In the genomic region with DNA sequence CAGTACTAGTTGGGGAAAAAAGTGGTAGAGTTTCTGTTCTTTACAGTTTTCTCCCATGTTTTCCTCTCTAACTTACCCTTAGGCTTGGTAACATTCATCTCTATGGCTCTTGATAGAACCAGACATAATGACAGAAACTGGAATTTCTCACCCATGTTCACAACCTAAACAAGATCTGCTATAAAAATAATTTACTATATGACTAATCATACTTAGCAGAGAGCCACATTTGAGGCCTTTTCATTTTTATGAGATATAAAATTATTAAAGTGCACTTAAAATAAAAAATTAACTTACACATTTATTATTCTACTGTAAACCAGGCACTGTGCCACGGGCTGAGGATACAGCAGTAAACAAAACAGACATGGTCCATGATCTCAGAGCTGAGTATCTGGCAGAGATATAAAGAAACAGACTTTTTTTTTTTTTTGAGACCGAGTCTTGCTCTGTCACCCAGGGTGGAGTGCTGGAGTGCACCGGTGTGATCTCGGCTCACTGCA, we compare ENCODE assay signal across 13 cellular contexts.
A peak's percentile ranks its signal among the peaks of the same experiment; 100 is the strongest.
DNase-seq lines count a peak whose midpoint lies in the region; ATAC-seq and TF ChIP-seq lines count a peak whose summit lies in the region.
"Had no signal": no experiment of that assay in that cellular context is flagged by ENCODE, and none has a peak within 500 bp of the region (broad histone marks: within the 10 kb centered on the region; RNA-seq: fewer than 3 reads in every experiment).

No MANE protein-coding gene starts in this region.

- ATAC-seq in CD8-positive, alpha-beta T cell: no peak
- ATAC-seq: natural killer cell, T-cell had no signal

- H3K4me3 Mint-ChIP-seq in osteocyte (ENCODE audit: unreplicated experiment): no peak overlapping the region
- no peak overlapping the region for H3K4me3 Mint-ChIP-seq in CD8-positive, alpha-beta T cell
- H3K4me3 Mint-ChIP-seq: activated naive CD4-positive, alpha-beta T cell treated with anti-CD3 and anti-CD28 coated beads for 36 hours; natural killer cell; T-cell had no signal

- POLR2A ChIA-PET in CD8-positive, alpha-beta T cell (lab: Charles Lee): no interaction called here

- no peak overlapping the region for H3K4me3 ChIP-seq in fibroblast of lung (replicated peaks in 1 of 4; ENCODE audit: control extremely low read depth in 1 of 4, insufficient read depth in 1 of 4, low read depth in 3 of 4, low read length in 4 of 4)
- no peak overlapping the region for H3K4me3 ChIP-seq in CD8-positive, alpha-beta T cell (ENCODE audit: low read depth, low read length)
- H3K4me3 ChIP-seq: esophagus squamous epithelium had no signal

- intact Hi-C loops in CD8-positive, alpha-beta T cell (cut with DNase I, micrococcal nuclease): no loop called here

- TF ChIP-seq CTCF in fibroblast of lung (conservative IDR thresholded peaks at IDR 0.05 in 1 of 2, IDR thresholded peaks at IDR 0.05 in 1 of 2; ENCODE audit: low read depth in 1 of 2, low read length in 2 of 2): no peak
- no peak for TF ChIP-seq CTCF in osteocyte (IDR thresholded peaks at IDR 0.05)
- TF ChIP-seq CTCF in CD8-positive, alpha-beta T cell (IDR thresholded peaks at IDR 0.05): no peak

- H3K4me2 ChIP-seq in fibroblast of lung (ENCODE audit: extremely low read depth, insufficient read depth, low read length): peak overlapping the region; percentile 37

- H3K36me3 Mint-ChIP-seq in osteocyte (ENCODE audit: unreplicated experiment): no peaks in the 10 kb centered on the region
- no peaks in the 10 kb centered on the region for H3K36me3 Mint-ChIP-seq in CD8-positive, alpha-beta T cell
- H3K36me3 Mint-ChIP-seq: natural killer cell, T-cell had no signal

- no peaks in the 10 kb centered on the region for H4K20me1 ChIP-seq in fibroblast of lung (ENCODE audit: control insufficient read depth, extremely low read depth, insufficient read depth, low read length)

- H3K9ac ChIP-seq in fibroblast of lung (ENCODE audit: insufficient read depth, low read length): no peak overlapping the region

- no peaks in the 10 kb centered on the region for H3K9me3 Mint-ChIP-seq in osteocyte (ENCODE audit: unreplicated experiment)
- H3K9me3 Mint-ChIP-seq in CD8-positive, alpha-beta T cell: no peaks in the 10 kb centered on the region
- H3K9me3 Mint-ChIP-seq: activated naive CD4-positive, alpha-beta T cell treated with anti-CD3 and anti-CD28 coated beads for 36 hours; natural killer cell; T-cell had no signal

- peak overlapping the region; percentile 29 for H3K27ac Mint-ChIP-seq in osteocyte (ENCODE audit: unreplicated experiment)
- H3K27ac Mint-ChIP-seq in CD8-positive, alpha-beta T cell: no peak overlapping the region
- H3K27ac Mint-ChIP-seq: activated naive CD4-positive, alpha-beta T cell treated with anti-CD3 and anti-CD28 coated beads for 36 hours; natural killer cell; T-cell had no signal

- no peak overlapping the region for H3K27ac ChIP-seq in fibroblast of lung (ENCODE audit: insufficient read depth, low read length)
- H3K27ac ChIP-seq in CD8-positive, alpha-beta T cell (ENCODE audit: low read depth, low read length): no peak overlapping the region

- no peaks in the 10 kb centered on the region for H3K36me3 ChIP-seq in fibroblast of lung (ENCODE audit: control insufficient read depth, insufficient read depth, low read length)
- no peaks in the 10 kb centered on the region for H3K36me3 ChIP-seq in CD8-positive, alpha-beta T cell (ENCODE audit: insufficient read depth, low read length)
- H3K36me3 ChIP-seq: esophagus squamous epithelium had no signal

- DNase-seq in GM04504 (ENCODE audit: low read depth) (peak; percentile 32), SK-N-DZ (ENCODE audit: low spot score) (peak; percentile 35), fibroblast of lung (ENCODE audit: low read depth in 2 of 2) (peak; percentile 14 to 62), osteocyte (ENCODE audit: extremely low spot score, unreplicated experiment) (no peak), NCI-H226 (no peak), inferior parietal cortex (ENCODE audit: extremely low spot score) (no peak)
- no peak for DNase-seq in CD8-positive, alpha-beta T cell
- DNase-seq: activated CD8-positive, alpha-beta memory T cell treated with anti-CD3 and anti-CD28 coated beads for 24 hours; activated naive CD4-positive, alpha-beta T cell treated with anti-CD3 and anti-CD28 coated beads for 36 hours; esophagus squamous epithelium; KBM-7; natural killer cell; T-cell had no signal

- H2AFZ ChIP-seq in fibroblast of lung (ENCODE audit: low read length): no peak overlapping the region

- H3K4me1 Mint-ChIP-seq in osteocyte (ENCODE audit: unreplicated experiment): peaks cover 22% of the 10 kb centered on the region
- H3K4me1 Mint-ChIP-seq in CD8-positive, alpha-beta T cell (ENCODE audit: low read depth): peaks cover under 1% of the 10 kb centered on the region
- H3K4me1 Mint-ChIP-seq: natural killer cell had no signal

- CTCF ChIA-PET in CD8-positive, alpha-beta T cell (lab: Charles Lee): interaction anchor here (1.6 kb wide), 1 partner anchor 26 kb away, joined by 4 read pairs; no protein-coding TSS in a partner anchor

- H3K79me2 ChIP-seq in fibroblast of lung (ENCODE audit: control insufficient read depth, insufficient read depth, low read length): no peaks in the 10 kb centered on the region

- H3K27me3 Mint-ChIP-seq in osteocyte (ENCODE audit: unreplicated experiment): no peaks in the 10 kb centered on the region
- no peaks in the 10 kb centered on the region for H3K27me3 Mint-ChIP-seq in CD8-positive, alpha-beta T cell (ENCODE audit: low read depth)
- H3K27me3 Mint-ChIP-seq: T-cell had no signal

- no peaks in the 10 kb centered on the region for H3K9me3 ChIP-seq in fibroblast of lung (ENCODE audit: control insufficient read depth, insufficient read depth, low read depth, low read length)
- no peaks in the 10 kb centered on the region for H3K9me3 ChIP-seq in CD8-positive, alpha-beta T cell (ENCODE audit: low read length)
- H3K9me3 ChIP-seq: esophagus squamous epithelium had no signal

- H3K4me1 ChIP-seq in fibroblast of lung (ENCODE audit: control insufficient read depth, extremely low read depth, insufficient read depth, low read length): peaks cover 13% of the 10 kb centered on the region
- no peaks in the 10 kb centered on the region for H3K4me1 ChIP-seq in CD8-positive, alpha-beta T cell (ENCODE audit: insufficient read depth, low read length)

- H3K27me3 ChIP-seq in fibroblast of lung (ENCODE audit: control insufficient read depth, insufficient read depth, low read length): no peaks in the 10 kb centered on the region
- no peaks in the 10 kb centered on the region for H3K27me3 ChIP-seq in CD8-positive, alpha-beta T cell (ENCODE audit: insufficient read depth, low read length)
- H3K27me3 ChIP-seq: esophagus squamous epithelium had no signal

Comparison
In these comparisons a context has a peak if more than half of its experiments do, and no peak if none do; other contexts are left out.
1. DNase-seq: peak in GM04504 (single experiment), SK-N-DZ (single experiment) and fibroblast of lung (2 of 2); none in osteocyte (single experiment), NCI-H226 (single experiment), CD8-positive, alpha-beta T cell (0 of 7) and inferior parietal cortex (single experiment).